ENCODE assay signal across 8 cellular contexts in genomic region chr6:155171109-155171746, GRCh38.
DNase-seq lines count a peak whose midpoint lies in the region; ATAC-seq and TF ChIP-seq lines count a peak whose summit lies in the region.

No MANE protein-coding gene starts in this region.

- H2BK20ac ChIP-seq in IMR-90 (ENCODE audit: low read depth, low read length) (0 out of 2 replicates have a peak overlapping the region, but pooled peaks have one; percentile 4), H9 (ENCODE audit: low read depth, low read length, poor library complexity, severe bottlenecking) (no peak overlapping the region)

- H2AK5ac ChIP-seq in IMR-90 (ENCODE audit: low read depth, low read length) (no peak overlapping the region), H9 (ENCODE audit: insufficient read length, low read length) (no peak overlapping the region)

- H4K8ac ChIP-seq in IMR-90 (ENCODE audit: low read depth in 2 of 2, low read length in 2 of 2) (no peak overlapping the region), H9 (replicated peaks; ENCODE audit: insufficient read length, low read depth, low read length) (no peak overlapping the region)

- dilution Hi-C loops in IMR-90 (cut with HindIII; ENCODE audit: low sequenced_read_pairs, unreplicated experiment), result no loop called here

- DNase-seq in EH (ENCODE audit: low read depth) (peak; percentile 96), IMR-90 (peak; percentile 89), cerebellum (ENCODE audit: low spot score) (peak; percentile 33), H9 (no peak)
- peak; percentile 85 to 89 for DNase-seq in activated CD4-positive, alpha-beta T cell treated with anti-CD3 and anti-CD28 coated beads for 4 hours

- no peak overlapping the region for H3T11ph ChIP-seq in H9 (ENCODE audit: low read length)

- H3K4me3 ChIP-seq in IMR-90 (ENCODE audit: insufficient read depth, low read depth, low read length), result no peak overlapping the region
- H3K4me3 ChIP-seq in muscle layer of duodenum (ENCODE audit: low read depth in 1 of 2, low read length in 2 of 2), result peak overlapping the region; percentile 14 to 26

- H3K9me1 ChIP-seq in IMR-90 (ENCODE audit: insufficient read depth, low read length), result peaks cover 3% of the 10 kb centered on the region; the same call in 1 of the 2 replicates

- POLR2A ChIA-PET in IMR-90 (lab: Charles Lee; ENCODE audit: unreplicated experiment), result no interaction called here

- H3K27me3 ChIP-seq in IMR-90 (ENCODE audit: control insufficient read depth, insufficient read depth, low read length) (no peaks in the 10 kb centered on the region), muscle layer of duodenum (ENCODE audit: low read depth, low read length) (no peaks in the 10 kb centered on the region), H9 (ENCODE audit: insufficient read depth, low read length) (no peaks in the 10 kb centered on the region)

- H3K9ac ChIP-seq in IMR-90 (ENCODE audit: low read depth, low read length) (no peak overlapping the region), H9 (ENCODE audit: extremely low read depth, insufficient read length, low read length) (no peak overlapping the region)

- H3K4me2 ChIP-seq in IMR-90 (ENCODE audit: low read depth, low read length) (peak overlapping the region; percentile 76), H9 (ENCODE audit: insufficient read depth, insufficient read length, low read length) (no peak overlapping the region)

- H3K4me1 ChIP-seq in IMR-90 (ENCODE audit: control insufficient read depth, insufficient read depth, low read length) (peaks cover 10% of the 10 kb centered on the region), muscle layer of duodenum (ENCODE audit: control insufficient read depth in 1 of 2, insufficient read depth in 2 of 2, low read length in 2 of 2) (peaks cover 0 to 16% of the 10 kb centered on the region in 2 donors), H9 (ENCODE audit: insufficient read depth, low read length) (peaks cover 2% of the 10 kb centered on the region; the same call in 1 of the 2 replicates)

- H3K4ac ChIP-seq in IMR-90 (ENCODE audit: low read depth, low read length), result peak overlapping the region; percentile 44; the same call in 1 of the 2 replicates
- H3K4ac ChIP-seq in H9 (ENCODE audit: low read depth, low read length), result no peak overlapping the region

- H3K23ac ChIP-seq in IMR-90 (ENCODE audit: low read depth, low read length) (no peak overlapping the region), H9 (ENCODE audit: insufficient read length, low read depth, low read length) (no peak overlapping the region)

- no peak overlapping the region for H3K27ac ChIP-seq in IMR-90 (ENCODE audit: insufficient read depth, low read length)
- no peak overlapping the region for H3K27ac ChIP-seq in muscle layer of duodenum (ENCODE audit: low read length)
- no peak overlapping the region for H3K27ac ChIP-seq in H9 (ENCODE audit: insufficient read length, low read depth, low read length)

- no peak overlapping the region for H2AFZ ChIP-seq in IMR-90 (replicated peaks; ENCODE audit: low read length, poor library complexity)
- H2AFZ ChIP-seq in H9 (ENCODE audit: low read length), result no peak overlapping the region

- no peak for TF ChIP-seq POLR2A in IMR-90 (IDR thresholded peaks at IDR 0.05; ENCODE audit: low read depth, low read length)

- ATAC-seq in GM21619 (IDR thresholded peaks at IDR 0.05; ENCODE audit: unreplicated experiment), result peak; percentile 84
- peak; percentile 55 for ATAC-seq in IMR-90 (ENCODE audit: low read depth)
- ATAC-seq in stimulated activated memory B cell treated with anti-CD40 and anti-IgM and Interleukin-4, amounts not matched to agents 10 μg/mL and 1 μg/mL and 100 μg/mL, for 72 hours, result peak; percentile 91

- H2BK120ac ChIP-seq in IMR-90 (ENCODE audit: low read depth, low read length), result no peak overlapping the region
- H2BK120ac ChIP-seq in H9 (ENCODE audit: low read depth, low read length, poor library complexity, severe bottlenecking), result no peak overlapping the region

- H4K91ac ChIP-seq in IMR-90 (ENCODE audit: insufficient read depth, low read depth, low read length) (peak overlapping the region; percentile 31; the same call in 1 of the 2 replicates), H9 (ENCODE audit: insufficient read length, low read depth, low read length) (no peak overlapping the region)

- H3K56ac ChIP-seq in IMR-90 (ENCODE audit: extremely low read depth, insufficient read depth, low read length) (no peak overlapping the region), H9 (ENCODE audit: insufficient read length, low read depth, low read length) (no peak overlapping the region)

- H3K36me3 ChIP-seq in IMR-90 (ENCODE audit: control insufficient read depth, insufficient read depth, low read length), result no peaks in the 10 kb centered on the region
- H3K36me3 ChIP-seq in muscle layer of duodenum (ENCODE audit: control insufficient read depth in 1 of 2, insufficient read depth in 2 of 2, low read length in 2 of 2), result peaks cover 0 to 4% of the 10 kb centered on the region in 2 donors

- no peaks in the 10 kb centered on the region for H3K36me3 Mint-ChIP-seq in stimulated activated memory B cell treated with anti-CD40 and anti-IgM and Interleukin-4, amounts not matched to agents 10 μg/mL and 1 μg/mL and 100 μg/mL, for 72 hours
- peaks cover 0 to 4% (median 0%) of the 10 kb centered on the region in 3 experiments; a peak in 3 of 7 replicates for H3K36me3 Mint-ChIP-seq in H9 (ENCODE audit: insufficient read depth in 1 of 3, low read depth in 3 of 3)

- H4K5ac ChIP-seq in IMR-90 (ENCODE audit: low read depth, low read length), result no peak overlapping the region
- H4K5ac ChIP-seq in H9 (ENCODE audit: insufficient read length, low read depth, low read length), result no peak overlapping the region

- peak overlapping the region; percentile 18 for H2BK5ac ChIP-seq in IMR-90 (ENCODE audit: low read depth, low read length, poor library complexity, severe bottlenecking)
- no peak overlapping the region for H2BK5ac ChIP-seq in H9 (ENCODE audit: insufficient read length, low read length)

- no peaks in the 10 kb centered on the region for H3K9me3 Mint-ChIP-seq in stimulated activated memory B cell treated with anti-CD40 and anti-IgM and Interleukin-4, amounts not matched to agents 10 μg/mL and 1 μg/mL and 100 μg/mL, for 72 hours
- H3K9me3 Mint-ChIP-seq in H9, result no peaks in the 10 kb centered on the region

- BruUV-seq in IMR-90 (replicated peaks; lab: Mats Ljungman, UMichigan), result no TSS peak

- in situ Hi-C loops in IMR-90 (cut with MboI; ENCODE audit: low sequenced_read_pairs), result loop anchor here (10.0 kb wide), 1 partner anchor 306 kb away; no protein-coding TSS in a partner anchor

- no peak overlapping the region for H3K14ac ChIP-seq in IMR-90 (replicated peaks; ENCODE audit: low read depth, low read length)
- no peak overlapping the region for H3K14ac ChIP-seq in H9 (ENCODE audit: insufficient read depth, low read length)

- H3K27me3 Mint-ChIP-seq in stimulated activated memory B cell treated with anti-CD40 and anti-IgM and Interleukin-4, amounts not matched to agents 10 μg/mL and 1 μg/mL and 100 μg/mL, for 72 hours, result no peaks in the 10 kb centered on the region
- H3K27me3 Mint-ChIP-seq in H9 (ENCODE audit: low read depth), result no peaks in the 10 kb centered on the region

- H3K79me1 ChIP-seq in IMR-90 (ENCODE audit: low read depth in 1 of 2, low read length in 2 of 2) (peaks cover 0 to 6% of the 10 kb centered on the region in 2 experiments; a peak in 1 of 4 replicates), H9 (ENCODE audit: insufficient read depth, low read depth, low read length, poor library complexity, severe bottlenecking) (no peaks in the 10 kb centered on the region)

- H2BK12ac ChIP-seq in H9 (ENCODE audit: insufficient read length, low read depth, low read length), result no peak overlapping the region

- intact Hi-C loops in IMR-90 (cut with micrococcal nuclease), result loop anchor here (5.0 kb wide), 2 partner anchors 109 to 159 kb away; no protein-coding TSS in a partner anchor

- H2BK15ac ChIP-seq in IMR-90 (ENCODE audit: low read depth, low read length) (no peak overlapping the region), H9 (ENCODE audit: low read depth, low read length) (no peak overlapping the region)

- H4K20me1 ChIP-seq in IMR-90 (ENCODE audit: insufficient read depth, low read length) (peaks cover 3% of the 10 kb centered on the region; the same call in 1 of the 2 replicates), H9 (ENCODE audit: control insufficient read depth, insufficient read depth, insufficient read length) (no peaks in the 10 kb centered on the region)

- peaks cover 31% of the 10 kb centered on the region for H3K4me1 Mint-ChIP-seq in stimulated activated memory B cell treated with anti-CD40 and anti-IgM and Interleukin-4, amounts not matched to agents 10 μg/mL and 1 μg/mL and 100 μg/mL, for 72 hours
- peaks cover 28 to 31% of the 10 kb centered on the region in 2 experiments for H3K4me1 Mint-ChIP-seq in H9

- H3K4me3 Mint-ChIP-seq in stimulated activated memory B cell treated with anti-CD40 and anti-IgM and Interleukin-4, amounts not matched to agents 10 μg/mL and 1 μg/mL and 100 μg/mL, for 72 hours, result peak overlapping the region; percentile 22
- no peak overlapping the region for H3K4me3 Mint-ChIP-seq in H9

- H3K9me3 ChIP-seq in IMR-90 (ENCODE audit: control insufficient read depth, insufficient read depth, low read length) (no peaks in the 10 kb centered on the region), muscle layer of duodenum (ENCODE audit: control insufficient read depth in 1 of 2, low read length in 2 of 2) (no peaks in the 10 kb centered on the region), H9 (ENCODE audit: control insufficient read depth, low read depth, low read length) (no peaks in the 10 kb centered on the region)

- no peak overlapping the region for H2AK9ac ChIP-seq in IMR-90 (replicated peaks; ENCODE audit: low read depth, low read length, poor library complexity)

- no peaks in the 10 kb centered on the region for H3K23me2 ChIP-seq in H9 (ENCODE audit: insufficient read length, low read depth, low read length, poor library complexity, severe bottlenecking)

- peak overlapping the region; percentile 85 for H3K27ac Mint-ChIP-seq in stimulated activated memory B cell treated with anti-CD40 and anti-IgM and Interleukin-4, amounts not matched to agents 10 μg/mL and 1 μg/mL and 100 μg/mL, for 72 hours
- H3K27ac Mint-ChIP-seq in H9, result peak overlapping the region in 1 of 3 experiments; percentile 64; a peak in 1 of 7 replicates

- H3K18ac ChIP-seq in IMR-90 (ENCODE audit: low read depth, low read length), result no peak overlapping the region
- H3K18ac ChIP-seq in H9 (ENCODE audit: insufficient read length, low read depth, low read length), result no peak overlapping the region

- H3K79me2 ChIP-seq in H9 (ENCODE audit: insufficient read depth, low read length), result no peaks in the 10 kb centered on the region

- WGBS in IMR-90 (ENCODE audit: extremely low coverage in 2 of 2, insufficient read length in 1 of 2), 2 experiments, result no CpG with 5 or more reads among the region's 6 CpGs
- WGBS in H9 (ENCODE audit: extremely low coverage, insufficient read length, low lambda C conversion rate), result no CpG with 5 or more reads among the region's 6 CpGs

- no peak for TF ChIP-seq CTCF in IMR-90 (conservative IDR thresholded peaks at IDR 0.05; ENCODE audit: low read depth, low read length)
- no peak for TF ChIP-seq CTCF in H9 (conservative IDR thresholded peaks at IDR 0.05)

- TF ChIP-seq RAD21 in IMR-90 (IDR thresholded peaks at IDR 0.05; ENCODE audit: low read length), result no peak

- CTCF ChIA-PET in IMR-90 (lab: Yijun Ruan, JAX), result interaction anchor here (0.5 to 3.0 kb wide), 7 partner anchors 54 to 496 kb away, joined by 3 to 10 read pairs (median 3); no protein-coding TSS in a partner anchor
